1 cellular context compared by ENCODE assay signal in the genomic region with DNA sequence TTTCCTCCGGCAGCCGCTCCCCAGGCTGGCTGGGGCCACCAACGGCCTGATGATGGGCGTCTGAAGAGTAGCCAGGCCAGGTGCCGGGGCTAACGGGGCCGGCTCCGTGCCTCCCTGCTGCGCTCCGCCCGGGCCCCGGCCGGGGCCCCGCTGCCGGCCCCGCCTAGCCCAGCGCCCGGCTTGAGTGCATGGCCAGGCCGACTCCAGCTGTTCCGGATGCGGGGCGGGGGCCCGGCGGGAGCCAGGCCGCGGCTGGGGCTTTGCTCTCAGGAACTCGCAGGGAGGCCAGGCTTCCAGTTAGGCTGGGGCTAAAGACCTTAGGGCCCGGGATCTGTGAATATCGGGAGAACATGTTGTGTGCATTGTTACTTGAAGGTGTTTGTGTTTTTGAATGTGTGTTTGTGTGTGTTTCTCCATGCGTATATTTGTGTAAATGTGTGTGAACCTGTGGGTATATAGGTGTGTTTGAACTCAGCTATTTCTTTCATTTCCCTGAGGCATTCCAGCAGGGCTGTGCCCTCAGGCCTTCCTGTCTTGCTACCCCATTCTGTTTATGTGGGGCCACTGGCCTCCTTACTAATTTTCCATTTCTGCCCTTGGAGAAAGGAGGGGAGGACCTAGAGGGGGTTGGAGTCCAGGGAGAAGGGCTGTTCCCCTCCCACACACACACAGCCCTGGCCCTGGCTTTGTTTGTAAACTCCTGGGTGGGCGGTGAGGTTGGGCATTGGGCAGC.
TF ChIP-seq lines count a peak whose summit lies in the region.

No MANE protein-coding gene starts in this region.

TF ChIP-seq in HEK293, 187 proteins besides CTCF, POLR2A, EP300 and RAD21 (continued from another document and continues in another):
- TF ChIP-seq, protein P1, sequence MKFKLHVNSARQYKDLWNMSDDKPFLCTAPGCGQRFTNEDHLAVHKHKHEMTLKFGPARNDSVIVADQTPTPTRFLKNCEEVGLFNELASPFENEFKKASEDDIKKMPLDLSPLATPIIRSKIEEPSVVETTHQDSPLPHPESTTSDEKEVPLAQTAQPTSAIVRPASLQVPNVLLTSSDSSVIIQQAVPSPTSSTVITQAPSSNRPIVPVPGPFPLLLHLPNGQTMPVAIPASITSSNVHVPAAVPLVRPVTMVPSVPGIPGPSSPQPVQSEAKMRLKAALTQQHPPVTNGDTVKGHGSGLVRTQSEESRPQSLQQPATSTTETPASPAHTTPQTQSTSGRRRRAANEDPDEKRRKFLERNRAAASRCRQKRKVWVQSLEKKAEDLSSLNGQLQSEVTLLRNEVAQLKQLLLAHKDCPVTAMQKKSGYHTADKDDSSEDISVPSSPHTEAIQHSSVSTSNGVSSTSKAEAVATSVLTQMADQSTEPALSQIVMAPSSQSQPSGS (tag by site-specific recombination; IDR thresholded peaks at IDR 0.05; ENCODE audit: low read depth) = no peak
- TF ChIP-seq IKZF3 (tag by site-specific recombination; IDR thresholded peaks at IDR 0.05) (peak; percentile 13; the same call in 1 of the 2 replicates), ZNF555 (tag by site-specific recombination; conservative IDR thresholded peaks at IDR 0.05) (no peak), ZNF623 (tag by site-specific recombination; IDR thresholded peaks at IDR 0.05) (no peak), SP2 (tag by site-specific recombination; IDR thresholded peaks at IDR 0.05) (peak; percentile 38), PRDM1 (tag by site-specific recombination; IDR thresholded peaks at IDR 0.05) (no peak; the same call in 1 of the 2 replicates), ZFP3 (tag by site-specific recombination; IDR thresholded peaks at IDR 0.05; ENCODE audit: low read depth) (no peak), GLIS1 (tag by site-specific recombination; IDR thresholded peaks at IDR 0.05) (no peak), ZNF23 (tag by site-specific recombination; IDR thresholded peaks at IDR 0.05; ENCODE audit: borderline replicate concordance) (no peak), ZNF138 (tag by site-specific recombination; IDR thresholded peaks at IDR 0.05; ENCODE audit: borderline replicate concordance) (no peak), SP7 (tag by site-specific recombination; IDR thresholded peaks at IDR 0.05) (peak; percentile 44; the same call in 1 of the 2 replicates), ZNF561 (tag by site-specific recombination; IDR thresholded peaks at IDR 0.05; ENCODE audit: borderline replicate concordance) (peak; percentile 49; the same call in 1 of the 2 replicates), OSR2 (tag by site-specific recombination; IDR thresholded peaks at IDR 0.05) (no peak), SCRT1 (tag by site-specific recombination; IDR thresholded peaks at IDR 0.05; ENCODE audit: borderline replicate concordance) (no peak), ZNF266 (tag by site-specific recombination; IDR thresholded peaks at IDR 0.05; ENCODE audit: low read depth) (no peak), ZNF292 (tag by site-specific recombination; IDR thresholded peaks at IDR 0.05; ENCODE audit: borderline replicate concordance, low read depth) (no peak), ZNF670 (tag by site-specific recombination; IDR thresholded peaks at IDR 0.05; ENCODE audit: low read depth) (no peak), ZNF19 (tag by site-specific recombination; IDR thresholded peaks at IDR 0.05; ENCODE audit: low read depth) (no peak), KLF1 (tag by site-specific recombination; IDR thresholded peaks at IDR 0.05) (no peak), ZNF777 (tag by site-specific recombination; IDR thresholded peaks at IDR 0.05; ENCODE audit: borderline replicate concordance) (no peak), GLIS2 (tag by site-specific recombination; IDR thresholded peaks at IDR 0.05) (no peak), ZNF341 (tag by site-specific recombination; IDR thresholded peaks at IDR 0.05; ENCODE audit: low read depth) (peak; percentile 71; the same call in 1 of the 2 replicates), ZNF660 (tag by site-specific recombination; IDR thresholded peaks at IDR 0.05) (peak; percentile 79), ZIC2 (tag by site-specific recombination; IDR thresholded peaks at IDR 0.05) (peak; percentile 65), ZNF157 (tag by site-specific recombination; IDR thresholded peaks at IDR 0.05) (no peak), KLF10 (tag by site-specific recombination; IDR thresholded peaks at IDR 0.05) (0 out of 2 replicates have a peak, but pooled peaks have one; percentile 39), ZNF146 (tag by site-specific recombination; IDR thresholded peaks at IDR 0.05) (no peak; the same call in 1 of the 2 replicates), ZNF274 (IDR thresholded peaks at IDR 0.05; ENCODE audit: low read length) (no peak), ZNF274 (tag by site-specific recombination; IDR thresholded peaks at IDR 0.05; ENCODE audit: borderline replicate concordance) (no peak), ZNF830 (tag by site-specific recombination; IDR thresholded peaks at IDR 0.05; ENCODE audit: low read depth) (no peak), ZNF121 (tag by site-specific recombination; IDR thresholded peaks at IDR 0.05) (no peak), ZNF423 (tag by site-specific recombination; IDR thresholded peaks at IDR 0.05) (no peak), ZNF626 (tag by site-specific recombination; IDR thresholded peaks at IDR 0.05) (no peak), ZBTB1 (tag by site-specific recombination; IDR thresholded peaks at IDR 0.05) (no peak), HOXC10 (CRISPR knock-in tag; IDR thresholded peaks at IDR 0.05) (no peak), ZNF560 (tag by site-specific recombination; IDR thresholded peaks at IDR 0.05; ENCODE audit: borderline replicate concordance) (no peak), ZNF792 (tag by site-specific recombination; IDR thresholded peaks at IDR 0.05) (no peak), ZNF585B (tag by site-specific recombination; IDR thresholded peaks at IDR 0.05) (no peak), ZFHX2 (tag by site-specific recombination; conservative IDR thresholded peaks at IDR 0.05) (peak; percentile 91), ZNF311 (tag by site-specific recombination; IDR thresholded peaks at IDR 0.05; ENCODE audit: borderline replicate concordance) (no peak)
- TF ChIP-seq, protein P2, sequence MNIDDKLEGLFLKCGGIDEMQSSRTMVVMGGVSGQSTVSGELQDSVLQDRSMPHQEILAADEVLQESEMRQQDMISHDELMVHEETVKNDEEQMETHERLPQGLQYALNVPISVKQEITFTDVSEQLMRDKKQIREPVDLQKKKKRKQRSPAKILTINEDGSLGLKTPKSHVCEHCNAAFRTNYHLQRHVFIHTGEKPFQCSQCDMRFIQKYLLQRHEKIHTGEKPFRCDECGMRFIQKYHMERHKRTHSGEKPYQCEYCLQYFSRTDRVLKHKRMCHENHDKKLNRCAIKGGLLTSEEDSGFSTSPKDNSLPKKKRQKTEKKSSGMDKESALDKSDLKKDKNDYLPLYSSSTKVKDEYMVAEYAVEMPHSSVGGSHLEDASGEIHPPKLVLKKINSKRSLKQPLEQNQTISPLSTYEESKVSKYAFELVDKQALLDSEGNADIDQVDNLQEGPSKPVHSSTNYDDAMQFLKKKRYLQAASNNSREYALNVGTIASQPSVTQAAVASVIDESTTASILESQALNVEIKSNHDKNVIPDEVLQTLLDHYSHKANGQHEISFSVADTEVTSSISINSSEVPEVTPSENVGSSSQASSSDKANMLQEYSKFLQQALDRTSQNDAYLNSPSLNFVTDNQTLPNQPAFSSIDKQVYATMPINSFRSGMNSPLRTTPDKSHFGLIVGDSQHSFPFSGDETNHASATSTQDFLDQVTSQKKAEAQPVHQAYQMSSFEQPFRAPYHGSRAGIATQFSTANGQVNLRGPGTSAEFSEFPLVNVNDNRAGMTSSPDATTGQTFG (tag by site-specific recombination; IDR thresholded peaks at IDR 0.05; ENCODE audit: borderline replicate concordance) = no peak
- TF ChIP-seq, protein P3, sequence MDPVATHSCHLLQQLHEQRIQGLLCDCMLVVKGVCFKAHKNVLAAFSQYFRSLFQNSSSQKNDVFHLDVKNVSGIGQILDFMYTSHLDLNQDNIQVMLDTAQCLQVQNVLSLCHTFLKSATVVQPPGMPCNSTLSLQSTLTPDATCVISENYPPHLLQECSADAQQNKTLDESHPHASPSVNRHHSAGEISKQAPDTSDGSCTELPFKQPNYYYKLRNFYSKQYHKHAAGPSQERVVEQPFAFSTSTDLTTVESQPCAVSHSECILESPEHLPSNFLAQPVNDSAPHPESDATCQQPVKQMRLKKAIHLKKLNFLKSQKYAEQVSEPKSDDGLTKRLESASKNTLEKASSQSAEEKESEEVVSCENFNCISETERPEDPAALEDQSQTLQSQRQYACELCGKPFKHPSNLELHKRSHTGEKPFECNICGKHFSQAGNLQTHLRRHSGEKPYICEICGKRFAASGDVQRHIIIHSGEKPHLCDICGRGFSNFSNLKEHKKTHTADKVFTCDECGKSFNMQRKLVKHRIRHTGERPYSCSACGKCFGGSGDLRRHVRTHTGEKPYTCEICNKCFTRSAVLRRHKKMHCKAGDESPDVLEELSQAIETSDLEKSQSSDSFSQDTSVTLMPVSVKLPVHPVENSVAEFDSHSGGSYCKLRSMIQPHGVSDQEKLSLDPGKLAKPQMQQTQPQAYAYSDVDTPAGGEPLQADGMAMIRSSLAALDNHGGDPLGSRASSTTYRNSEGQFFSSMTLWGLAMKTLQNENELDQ (tag by site-specific recombination; IDR thresholded peaks at IDR 0.05; ENCODE audit: low read depth) = no peak
- TF ChIP-seq, protein P4, sequence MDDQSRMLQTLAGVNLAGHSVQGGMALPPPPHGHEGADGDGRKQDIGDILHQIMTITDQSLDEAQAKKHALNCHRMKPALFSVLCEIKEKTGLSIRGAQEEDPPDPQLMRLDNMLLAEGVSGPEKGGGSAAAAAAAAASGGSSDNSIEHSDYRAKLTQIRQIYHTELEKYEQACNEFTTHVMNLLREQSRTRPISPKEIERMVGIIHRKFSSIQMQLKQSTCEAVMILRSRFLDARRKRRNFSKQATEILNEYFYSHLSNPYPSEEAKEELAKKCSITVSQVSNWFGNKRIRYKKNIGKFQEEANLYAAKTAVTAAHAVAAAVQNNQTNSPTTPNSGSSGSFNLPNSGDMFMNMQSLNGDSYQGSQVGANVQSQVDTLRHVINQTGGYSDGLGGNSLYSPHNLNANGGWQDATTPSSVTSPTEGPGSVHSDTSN (CRISPR knock-in tag; IDR thresholded peaks at IDR 0.05) = no peak
- TF ChIP-seq, protein P5, sequence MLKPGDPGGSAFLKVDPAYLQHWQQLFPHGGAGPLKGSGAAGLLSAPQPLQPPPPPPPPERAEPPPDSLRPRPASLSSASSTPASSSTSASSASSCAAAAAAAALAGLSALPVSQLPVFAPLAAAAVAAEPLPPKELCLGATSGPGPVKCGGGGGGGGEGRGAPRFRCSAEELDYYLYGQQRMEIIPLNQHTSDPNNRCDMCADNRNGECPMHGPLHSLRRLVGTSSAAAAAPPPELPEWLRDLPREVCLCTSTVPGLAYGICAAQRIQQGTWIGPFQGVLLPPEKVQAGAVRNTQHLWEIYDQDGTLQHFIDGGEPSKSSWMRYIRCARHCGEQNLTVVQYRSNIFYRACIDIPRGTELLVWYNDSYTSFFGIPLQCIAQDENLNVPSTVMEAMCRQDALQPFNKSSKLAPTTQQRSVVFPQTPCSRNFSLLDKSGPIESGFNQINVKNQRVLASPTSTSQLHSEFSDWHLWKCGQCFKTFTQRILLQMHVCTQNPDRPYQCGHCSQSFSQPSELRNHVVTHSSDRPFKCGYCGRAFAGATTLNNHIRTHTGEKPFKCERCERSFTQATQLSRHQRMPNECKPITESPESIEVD (tag by site-specific recombination; IDR thresholded peaks at IDR 0.05) = no peak
- TF ChIP-seq, protein P6, sequence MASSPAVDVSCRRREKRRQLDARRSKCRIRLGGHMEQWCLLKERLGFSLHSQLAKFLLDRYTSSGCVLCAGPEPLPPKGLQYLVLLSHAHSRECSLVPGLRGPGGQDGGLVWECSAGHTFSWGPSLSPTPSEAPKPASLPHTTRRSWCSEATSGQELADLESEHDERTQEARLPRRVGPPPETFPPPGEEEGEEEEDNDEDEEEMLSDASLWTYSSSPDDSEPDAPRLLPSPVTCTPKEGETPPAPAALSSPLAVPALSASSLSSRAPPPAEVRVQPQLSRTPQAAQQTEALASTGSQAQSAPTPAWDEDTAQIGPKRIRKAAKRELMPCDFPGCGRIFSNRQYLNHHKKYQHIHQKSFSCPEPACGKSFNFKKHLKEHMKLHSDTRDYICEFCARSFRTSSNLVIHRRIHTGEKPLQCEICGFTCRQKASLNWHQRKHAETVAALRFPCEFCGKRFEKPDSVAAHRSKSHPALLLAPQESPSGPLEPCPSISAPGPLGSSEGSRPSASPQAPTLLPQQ (tag by site-specific recombination; IDR thresholded peaks at IDR 0.05) = no peak
- TF ChIP-seq, protein P7, sequence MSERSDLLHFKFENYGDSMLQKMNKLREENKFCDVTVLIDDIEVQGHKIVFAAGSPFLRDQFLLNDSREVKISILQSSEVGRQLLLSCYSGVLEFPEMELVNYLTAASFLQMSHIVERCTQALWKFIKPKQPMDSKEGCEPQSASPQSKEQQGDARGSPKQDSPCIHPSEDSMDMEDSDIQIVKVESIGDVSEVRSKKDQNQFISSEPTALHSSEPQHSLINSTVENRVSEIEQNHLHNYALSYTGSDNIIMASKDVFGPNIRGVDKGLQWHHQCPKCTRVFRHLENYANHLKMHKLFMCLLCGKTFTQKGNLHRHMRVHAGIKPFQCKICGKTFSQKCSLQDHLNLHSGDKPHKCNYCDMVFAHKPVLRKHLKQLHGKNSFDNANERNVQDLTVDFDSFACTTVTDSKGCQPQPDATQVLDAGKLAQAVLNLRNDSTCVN (tag by site-specific recombination; optimal IDR thresholded peaks at IDR 0.05) = peak; percentile 4
- TF ChIP-seq, protein P8, sequence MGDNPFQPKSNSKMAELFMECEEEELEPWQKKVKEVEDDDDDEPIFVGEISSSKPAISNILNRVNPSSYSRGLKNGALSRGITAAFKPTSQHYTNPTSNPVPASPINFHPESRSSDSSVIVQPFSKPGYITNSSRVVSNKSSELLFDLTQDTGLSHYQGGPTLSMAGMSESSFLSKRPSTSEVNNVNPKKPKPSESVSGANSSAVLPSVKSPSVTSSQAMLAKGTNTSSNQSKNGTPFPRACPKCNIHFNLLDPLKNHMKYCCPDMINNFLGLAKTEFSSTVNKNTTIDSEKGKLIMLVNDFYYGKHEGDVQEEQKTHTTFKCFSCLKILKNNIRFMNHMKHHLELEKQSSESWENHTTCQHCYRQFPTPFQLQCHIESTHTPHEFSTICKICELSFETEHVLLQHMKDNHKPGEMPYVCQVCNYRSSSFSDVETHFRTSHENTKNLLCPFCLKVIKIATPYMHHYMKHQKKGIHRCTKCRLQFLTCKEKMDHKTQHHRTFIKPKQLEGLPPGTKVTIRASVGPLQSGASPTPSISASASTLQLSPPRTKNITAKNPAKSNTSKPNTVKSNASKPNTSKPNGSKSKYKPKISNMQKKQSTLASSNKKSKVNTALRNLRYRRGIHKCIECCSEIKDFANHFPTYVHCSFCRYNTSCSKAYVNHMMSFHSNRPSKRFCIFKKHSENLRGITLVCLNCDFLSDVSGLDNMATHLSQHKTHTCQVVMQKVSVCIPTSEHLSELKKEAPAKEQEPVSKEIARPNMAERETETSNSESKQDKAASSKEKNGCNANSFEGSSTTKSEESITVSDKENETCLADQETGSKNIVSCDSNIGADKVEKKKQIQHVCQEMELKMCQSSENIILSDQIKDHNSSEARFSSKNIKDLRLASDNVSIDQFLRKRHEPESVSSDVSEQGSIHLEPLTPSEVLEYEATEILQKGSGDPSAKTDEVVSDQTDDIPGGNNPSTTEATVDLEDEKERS (tag by site-specific recombination; IDR thresholded peaks at IDR 0.05) = no peak
- TF ChIP-seq, protein P9, sequence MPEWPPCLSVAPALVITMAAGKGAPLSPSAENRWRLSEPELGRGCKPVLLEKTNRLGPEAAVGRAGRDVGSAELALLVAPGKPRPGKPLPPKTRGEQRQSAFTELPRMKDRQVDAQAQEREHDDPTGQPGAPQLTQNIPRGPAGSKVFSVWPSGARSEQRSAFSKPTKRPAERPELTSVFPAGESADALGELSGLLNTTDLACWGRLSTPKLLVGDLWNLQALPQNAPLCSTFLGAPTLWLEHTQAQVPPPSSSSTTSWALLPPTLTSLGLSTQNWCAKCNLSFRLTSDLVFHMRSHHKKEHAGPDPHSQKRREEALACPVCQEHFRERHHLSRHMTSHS (tag by site-specific recombination; IDR thresholded peaks at IDR 0.05) = no peak
